In genomic region chr3:166029507-166029906, GRCh38 we compare ENCODE assay signal across 7 cellular contexts.
"Had no signal": no experiment of that assay in that cellular context is flagged by ENCODE, and none has a peak within 500 bp of the region (broad histone marks: within the 10 kb centered on the region; RNA-seq: fewer than 3 reads in every experiment).

No MANE protein-coding gene starts in this region.

- H3K27ac ChIP-seq: HL-60 had no signal

- H3K4me3 Mint-ChIP-seq: GM23338, H9, IgD-negative memory B cell had no signal

- H3K4me1 Mint-ChIP-seq: GM23338, H9, IgD-negative memory B cell had no signal

- H3K4me3 ChIP-seq: GM23338 had no signal

- H3K27me3 Mint-ChIP-seq: IgD-negative memory B cell had no signal

- ATAC-seq: GM23338, HepG2 had no signal

- DNase-seq: H9, HCEC 1CT, KBM-7 had no signal

- H3K27ac Mint-ChIP-seq: GM23338, H9, IgD-negative memory B cell had no signal

- H3K36me3 Mint-ChIP-seq: IgD-negative memory B cell had no signal
